Comparison of ENCODE assay signal across 11 cellular contexts in the genomic region with DNA sequence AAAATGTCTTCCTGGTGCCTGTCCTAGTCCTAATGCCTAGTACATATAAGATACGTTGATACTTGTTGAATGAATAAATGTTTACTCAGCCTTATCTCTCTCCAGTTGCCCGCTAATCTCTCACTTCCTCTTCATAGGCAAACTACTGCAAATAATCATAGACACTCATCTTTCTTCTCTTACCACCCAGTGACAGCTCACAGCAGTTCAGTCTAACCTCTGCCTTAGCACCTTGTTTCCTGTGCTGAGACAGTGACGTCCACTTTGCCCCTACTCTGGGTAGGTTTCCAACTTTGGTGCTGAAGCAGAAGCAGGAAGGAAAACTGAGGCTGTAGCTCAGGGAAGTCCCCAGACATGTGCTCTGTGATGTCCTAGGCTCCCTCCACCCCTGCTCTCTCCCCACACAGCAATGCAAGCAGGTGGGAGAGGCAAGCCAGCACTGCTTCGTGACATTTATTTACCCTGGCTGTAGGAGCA. TPM values are rescaled to one million over a fixed set of nuclear protein-coding genes. Genes with fewer than 3 reads are reported as not detected.
DNase-seq lines count a peak whose midpoint lies in the region; ATAC-seq, FAIRE-seq and TF ChIP-seq lines count a peak whose summit lies in the region.
"Had no signal": no experiment of that assay in that cellular context is flagged by ENCODE, and none has a peak within 500 bp of the region (broad histone marks: within the 10 kb centered on the region; RNA-seq: fewer than 3 reads in every experiment).

No MANE protein-coding gene starts in this region.

- no peaks in the 10 kb centered on the region for H3K27me3 ChIP-seq in endothelial cell of umbilical vein (ENCODE audit: control insufficient read depth in 2 of 2, insufficient read depth in 2 of 2, low read length in 2 of 2)

- H2AFZ ChIP-seq in endothelial cell of umbilical vein (ENCODE audit: low read depth, low read length): peak overlapping the region; percentile 81
- H2AFZ ChIP-seq: PC-9 had no signal

- H3K4me3 ChIP-seq in endothelial cell of umbilical vein (replicated peaks in 1 of 3; ENCODE audit: insufficient read depth in 1 of 3, low read depth in 1 of 3, low read length in 3 of 3): no peak overlapping the region
- H3K4me3 ChIP-seq: PC-9 had no signal

- H3K79me2 ChIP-seq in endothelial cell of umbilical vein (ENCODE audit: control insufficient read depth, insufficient read depth, low read length): no peaks in the 10 kb centered on the region

- POLR2A ChIA-PET in endothelial cell of umbilical vein (lab: Charles Lee): no interaction called here

- H3K9me3 ChIP-seq in endothelial cell of umbilical vein (replicated peaks; ENCODE audit: control insufficient read depth, insufficient read depth, low read length): no peaks in the 10 kb centered on the region

- H3K36me3 ChIP-seq in endothelial cell of umbilical vein (ENCODE audit: control insufficient read depth in 2 of 2, extremely low read depth in 1 of 2, insufficient read depth in 2 of 2, low read length in 2 of 2): no peaks in the 10 kb centered on the region

- no peak overlapping the region for H3K9ac ChIP-seq in endothelial cell of umbilical vein (replicated peaks; ENCODE audit: extremely low read depth, insufficient read depth, low read length)

- BruUV-seq in endothelial cell of umbilical vein (replicated peaks; lab: Mats Ljungman, UMichigan): no TSS peak

- no peaks in the 10 kb centered on the region for H4K20me1 ChIP-seq in endothelial cell of umbilical vein (replicated peaks; ENCODE audit: control insufficient read depth, extremely low read depth, insufficient read depth, low read length)

- no peaks in the 10 kb centered on the region for H3K9me1 ChIP-seq in endothelial cell of umbilical vein (replicated peaks; ENCODE audit: control insufficient read depth, extremely low read depth, insufficient read depth, low read length)

- DNase-seq in DMS53 treated with DMSO at 0.1 percent for 48 hours (lab: John Stamatoyannopoulos, UW; ENCODE audit: unreplicated experiment) (peak; percentile 90), endothelial cell of umbilical vein (ENCODE audit: low read depth, low spot score) (no peak), iPS-NIHi11 (ENCODE audit: low spot score) (no peak), SHP77 (lab: John Stamatoyannopoulos, UW) (no peak), cerebellum (ENCODE audit: low spot score) (no peak), GM10266 (ENCODE audit: extremely low spot score) (no peak)
- DNase-seq: activated B cell treated with CpG ODN at 0.5 μM for 24 hours; activated naive CD4-positive, alpha-beta T cell treated with Interleukin-2 at 50 U/mL for 16 hours; PC-9 had no signal

- H3K4me1 ChIP-seq in endothelial cell of umbilical vein (ENCODE audit: control insufficient read depth, extremely low read depth, insufficient read depth, low read length): peaks cover 18% of the 10 kb centered on the region

- TF ChIP-seq POLR2A in endothelial cell of umbilical vein (IDR thresholded peaks at IDR 0.05; ENCODE audit: low read depth, low read length): no peak

- dilution Hi-C loops in endothelial cell of umbilical vein (cut with MboI; ENCODE audit: extremely low pct_ligation_motif_present, low sequenced_read_pairs): no loop called here

- no peak for FAIRE-seq in endothelial cell of umbilical vein (lab: Jason Lieb, UNC)

- no peak for TF ChIP-seq CTCF in endothelial cell of umbilical vein (IDR thresholded peaks at IDR 0.05; ENCODE audit: extremely low read depth in 1 of 2, insufficient read depth in 1 of 2, low read depth in 1 of 2, low read length in 2 of 2)
- TF ChIP-seq CTCF in GM10266 (IDR thresholded peaks at IDR 0.05; ENCODE audit: control insufficient read depth, insufficient read depth, low read depth, missing control alignments): no peak

- ATAC-seq in GM21423 (IDR thresholded peaks at IDR 0.05; ENCODE audit: unreplicated experiment) (peak; percentile 80), HG03575 (IDR thresholded peaks at IDR 0.05; ENCODE audit: extremely low read depth, insufficient number of reproducible peaks, low FRiP score, unreplicated experiment) (peak; percentile 87)

- no peak overlapping the region for H3K4me2 ChIP-seq in endothelial cell of umbilical vein (ENCODE audit: insufficient read depth, low read length)
- H3K4me2 ChIP-seq: PC-9 had no signal

- intact Hi-C loops in endothelial cell of umbilical vein (cut with micrococcal nuclease): loop anchor here (5.0 kb wide), 1 partner anchor 73 kb away; no protein-coding TSS in a partner anchor

- no peak overlapping the region for H3K27ac ChIP-seq in endothelial cell of umbilical vein (ENCODE audit: insufficient read depth, low read depth, low read length)
- H3K27ac ChIP-seq: PC-9 had no signal

- CTCF ChIA-PET in endothelial cell of umbilical vein (lab: Charles Lee): no interaction called here

TF ChIP-seq in endothelial cell of umbilical vein, 7 proteins besides CTCF, POLR2A, EP300 and RAD21:
- TF ChIP-seq GATA2 (IDR thresholded peaks at IDR 0.05; ENCODE audit: insufficient read depth, insufficient read length, low read depth, low read length) (peak; percentile 70), EZH2 (IDR thresholded peaks at IDR 0.05; ENCODE audit: borderline replicate concordance, low read depth, low read length, severe bottlenecking) (no peak)

RNA-seq across cellular contexts. Expression of a gene that starts 45.5 kb away (rescaled TPM):
- total RNA-seq in endothelial cell of umbilical vein (31.0 and 31.3 TPM in 2 replicates), cerebellum (26.4 TPM)
- polyA plus RNA-seq in endothelial cell of umbilical vein: 19.4 and 21.2 TPM in 2 replicates
- 20.3 and 22.4 TPM in 2 replicates for polyA plus RNA-seq in endothelial cell of umbilical vein (2011; cell fraction: cytosol; rRNA removed)
- 41.4 and 54.0 TPM in 2 replicates for polyA plus RNA-seq in endothelial cell of umbilical vein (2011; cell fraction: nucleus; rRNA removed)
- 18.4 and 21.8 TPM in 2 replicates for polyA plus RNA-seq in endothelial cell of umbilical vein (2012)
- polyA minus RNA-seq in endothelial cell of umbilical vein: 37.1 and 42.0 TPM in 2 replicates
- polyA minus RNA-seq in endothelial cell of umbilical vein (2011; cell fraction: cytosol; rRNA and poly(A)+ RNA removed): 11.5 TPM
- polyA minus RNA-seq in endothelial cell of umbilical vein (2011; cell fraction: nucleus; rRNA and poly(A)+ RNA removed): 24.6 and 33.4 TPM in 2 replicates
